Comparison of ENCODE assay signal across 15 cellular contexts in genomic region chr3:39287859-39288221, GRCh38. TPM values are rescaled to one million over a fixed set of nuclear protein-coding genes. Genes with fewer than 3 reads are reported as not detected.
"Had no signal": no experiment of that assay in that cellular context is flagged by ENCODE, and none has a peak within 500 bp of the region (broad histone marks: within the 10 kb centered on the region; RNA-seq: fewer than 3 reads in every experiment).

No MANE protein-coding gene starts in this region.

- H3K4me3 ChIP-seq: sigmoid colon, thyroid gland, uterus had no signal

- H3K36me3 ChIP-seq: brain microvascular endothelial cell, sigmoid colon, thyroid gland, uterus had no signal

- H3K9me3 Mint-ChIP-seq: activated naive CD4-positive, alpha-beta T cell treated with anti-CD3 and anti-CD28 coated beads, Interleukin-2, amount 50 U/mL, for 72 hours; endodermal cell; T-helper 1 cell treated with Interleukin-12 subunit alpha and Interleukin-12 subunit beta and Interleukin-4 antibody, amounts not matched to agents 30 μg/mL and 1 μg/mL, for 36 hours had no signal

- H3K4me1 ChIP-seq: sigmoid colon, uterus had no signal

- H3K27me3 ChIP-seq: brain microvascular endothelial cell, sigmoid colon, thyroid gland, uterus had no signal

- H3K27ac ChIP-seq: brain microvascular endothelial cell, sigmoid colon, uterus had no signal

- FAIRE-seq: keratinocyte, TTC549 had no signal

- H3K27ac Mint-ChIP-seq: endodermal cell had no signal

- H3K9me3 ChIP-seq: sigmoid colon, thyroid gland, uterus had no signal

- H3K4me3 Mint-ChIP-seq: endodermal cell; T-helper 1 cell treated with Interleukin-12 subunit alpha and Interleukin-12 subunit beta and Interleukin-4 antibody, amounts not matched to agents 30 μg/mL and 1 μg/mL, for 36 hours had no signal

- H3K36me3 Mint-ChIP-seq: activated naive CD4-positive, alpha-beta T cell treated with anti-CD3 and anti-CD28 coated beads, Interleukin-2, amount 50 U/mL, for 72 hours had no signal

RNA-seq across cellular contexts. Expression of gene CX3CR1, which starts 8.0 kb away (rescaled TPM):
- total RNA-seq: dermis blood vessel endothelial cell, endodermal cell, fibroblast of villous mesenchyme had no signal
- polyA plus RNA-seq: neural cell had no signal

RNA-seq across cellular contexts. Expression of gene CCR8, which starts 41.7 kb away (rescaled TPM):
- total RNA-seq: cerebellum, dermis blood vessel endothelial cell, fibroblast of villous mesenchyme, left ventricle myocardium superior, osteoblast, sigmoid colon, thyroid gland, uterus had no signal
- polyA plus RNA-seq: keratinocyte, neural cell had no signal
